Comparison of ENCODE assay signal across 1 cellular context in genomic region chr4:8247047-8247930, GRCh38.
A peak's percentile ranks its signal among the peaks of the same experiment; 100 is the strongest.
TF ChIP-seq lines count a peak whose summit lies in the region.

No MANE protein-coding gene starts in this region.

TF ChIP-seq in HepG2, 621 proteins besides CTCF, POLR2A, EP300 and RAD21 (continued from another document and continues in another):
- TF ChIP-seq CEBPB (IDR thresholded peaks at IDR 0.05; ENCODE audit: borderline replicate concordance, low read depth, low read length) = peak; percentile 89
- TF ChIP-seq, protein P1, sequence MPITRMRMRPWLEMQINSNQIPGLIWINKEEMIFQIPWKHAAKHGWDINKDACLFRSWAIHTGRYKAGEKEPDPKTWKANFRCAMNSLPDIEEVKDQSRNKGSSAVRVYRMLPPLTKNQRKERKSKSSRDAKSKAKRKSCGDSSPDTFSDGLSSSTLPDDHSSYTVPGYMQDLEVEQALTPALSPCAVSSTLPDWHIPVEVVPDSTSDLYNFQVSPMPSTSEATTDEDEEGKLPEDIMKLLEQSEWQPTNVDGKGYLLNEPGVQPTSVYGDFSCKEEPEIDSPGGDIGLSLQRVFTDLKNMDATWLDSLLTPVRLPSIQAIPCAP (CRISPR knock-in tag; IDR thresholded peaks at IDR 0.05; ENCODE audit: low read depth) = no peak
- TF ChIP-seq NFAT5 (CRISPR knock-in tag; IDR thresholded peaks at IDR 0.05) = no peak
- TF ChIP-seq, protein P2, sequence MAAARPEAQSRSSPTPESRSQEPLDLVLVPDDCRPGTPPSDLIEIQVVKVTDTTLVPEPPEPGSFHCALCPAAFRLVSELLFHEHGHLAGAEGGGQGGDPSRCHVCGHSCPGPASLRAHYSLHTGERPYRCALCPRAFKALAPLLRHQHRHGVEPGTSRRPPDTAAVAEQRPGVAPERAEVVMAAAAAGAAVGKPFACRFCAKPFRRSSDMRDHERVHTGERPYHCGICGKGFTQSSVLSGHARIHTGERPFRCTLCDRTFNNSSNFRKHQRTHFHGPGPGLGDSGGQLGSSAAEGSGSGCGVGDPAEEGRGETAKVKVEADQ (CRISPR knock-in tag; IDR thresholded peaks at IDR 0.05; ENCODE audit: borderline replicate concordance) = no peak
- no peak for TF ChIP-seq HMGXB3 (CRISPR knock-in tag; IDR thresholded peaks at IDR 0.05; ENCODE audit: borderline replicate concordance)
- no peak for TF ChIP-seq ZNF589 (CRISPR knock-in tag; conservative IDR thresholded peaks at IDR 0.05)
- TF ChIP-seq ZNF207 (IDR thresholded peaks at IDR 0.05; ENCODE audit: borderline replicate concordance) = no peak
- TF ChIP-seq ZKSCAN5 (CRISPR knock-in tag; IDR thresholded peaks at IDR 0.05) = no peak
- no peak for TF ChIP-seq ZNF543 (CRISPR knock-in tag; IDR thresholded peaks at IDR 0.05)
- peak; percentile 89 for TF ChIP-seq CEBPG (CRISPR knock-in tag; IDR thresholded peaks at IDR 0.05)
- TF ChIP-seq PHF5A (CRISPR knock-in tag; IDR thresholded peaks at IDR 0.05; ENCODE audit: low read depth, unreplicated experiment) = no peak
- no peak for TF ChIP-seq ZNF790 (CRISPR knock-in tag; IDR thresholded peaks at IDR 0.05; ENCODE audit: borderline replicate concordance)
- TF ChIP-seq ZIK1 (CRISPR knock-in tag; IDR thresholded peaks at IDR 0.05; ENCODE audit: borderline replicate concordance, low read depth) = no peak
- TF ChIP-seq ELK4 (CRISPR knock-in tag; IDR thresholded peaks at IDR 0.05; ENCODE audit: borderline replicate concordance) = no peak
- no peak for TF ChIP-seq ZBTB1 (CRISPR knock-in tag; IDR thresholded peaks at IDR 0.05; ENCODE audit: borderline replicate concordance)
- no peak for TF ChIP-seq FOXC1 (CRISPR knock-in tag; IDR thresholded peaks at IDR 0.05; ENCODE audit: borderline replicate concordance)
- no peak for TF ChIP-seq MEIS1 (CRISPR knock-in tag; IDR thresholded peaks at IDR 0.05; ENCODE audit: borderline replicate concordance)
- TF ChIP-seq ZNF619 (CRISPR knock-in tag; IDR thresholded peaks at IDR 0.05) = no peak
- no peak for TF ChIP-seq ZNF232 (CRISPR knock-in tag; IDR thresholded peaks at IDR 0.05; ENCODE audit: borderline replicate concordance)
- no peak for TF ChIP-seq GPN1 (CRISPR knock-in tag; IDR thresholded peaks at IDR 0.05; ENCODE audit: borderline replicate concordance)
- no peak for TF ChIP-seq MIER3 (CRISPR knock-in tag; IDR thresholded peaks at IDR 0.05; ENCODE audit: borderline replicate concordance)
- TF ChIP-seq TBP (CRISPR knock-in tag; IDR thresholded peaks at IDR 0.05) = no peak
- no peak for TF ChIP-seq NCOA1 (CRISPR knock-in tag; IDR thresholded peaks at IDR 0.05)
- TF ChIP-seq ARID5B (CRISPR knock-in tag; IDR thresholded peaks at IDR 0.05) = peak; percentile 58
- no peak for TF ChIP-seq SETDB1 (CRISPR knock-in tag; IDR thresholded peaks at IDR 0.05; ENCODE audit: borderline replicate concordance)
- TF ChIP-seq, protein P3, sequence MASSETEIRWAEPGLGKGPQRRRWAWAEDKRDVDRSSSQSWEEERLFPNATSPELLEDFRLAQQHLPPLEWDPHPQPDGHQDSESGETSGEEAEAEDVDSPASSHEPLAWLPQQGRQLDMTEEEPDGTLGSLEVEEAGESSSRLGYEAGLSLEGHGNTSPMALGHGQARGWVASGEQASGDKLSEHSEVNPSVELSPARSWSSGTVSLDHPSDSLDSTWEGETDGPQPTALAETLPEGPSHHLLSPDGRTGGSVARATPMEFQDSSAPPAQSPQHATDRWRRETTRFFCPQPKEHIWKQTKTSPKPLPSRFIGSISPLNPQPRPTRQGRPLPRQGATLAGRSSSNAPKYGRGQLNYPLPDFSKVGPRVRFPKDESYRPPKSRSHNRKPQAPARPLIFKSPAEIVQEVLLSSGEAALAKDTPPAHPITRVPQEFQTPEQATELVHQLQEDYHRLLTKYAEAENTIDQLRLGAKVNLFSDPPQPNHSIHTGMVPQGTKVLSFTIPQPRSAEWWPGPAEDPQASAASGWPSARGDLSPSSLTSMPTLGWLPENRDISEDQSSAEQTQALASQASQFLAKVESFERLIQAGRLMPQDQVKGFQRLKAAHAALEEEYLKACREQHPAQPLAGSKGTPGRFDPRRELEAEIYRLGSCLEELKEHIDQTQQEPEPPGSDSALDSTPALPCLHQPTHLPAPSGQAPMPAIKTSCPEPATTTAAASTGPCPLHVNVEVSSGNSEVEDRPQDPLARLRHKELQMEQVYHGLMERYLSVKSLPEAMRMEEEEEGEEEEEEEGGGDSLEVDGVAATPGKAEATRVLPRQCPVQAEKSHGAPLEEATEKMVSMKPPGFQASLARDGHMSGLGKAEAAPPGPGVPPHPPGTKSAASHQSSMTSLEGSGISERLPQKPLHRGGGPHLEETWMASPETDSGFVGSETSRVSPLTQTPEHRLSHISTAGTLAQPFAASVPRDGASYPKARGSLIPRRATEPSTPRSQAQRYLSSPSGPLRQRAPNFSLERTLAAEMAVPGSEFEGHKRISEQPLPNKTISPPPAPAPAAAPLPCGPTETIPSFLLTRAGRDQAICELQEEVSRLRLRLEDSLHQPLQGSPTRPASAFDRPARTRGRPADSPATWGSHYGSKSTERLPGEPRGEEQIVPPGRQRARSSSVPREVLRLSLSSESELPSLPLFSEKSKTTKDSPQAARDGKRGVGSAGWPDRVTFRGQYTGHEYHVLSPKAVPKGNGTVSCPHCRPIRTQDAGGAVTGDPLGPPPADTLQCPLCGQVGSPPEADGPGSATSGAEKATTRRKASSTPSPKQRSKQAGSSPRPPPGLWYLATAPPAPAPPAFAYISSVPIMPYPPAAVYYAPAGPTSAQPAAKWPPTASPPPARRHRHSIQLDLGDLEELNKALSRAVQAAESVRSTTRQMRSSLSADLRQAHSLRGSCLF (CRISPR knock-in tag; IDR thresholded peaks at IDR 0.05; ENCODE audit: borderline replicate concordance) = no peak
- no peak for TF ChIP-seq MBNL3 (CRISPR knock-in tag; conservative IDR thresholded peaks at IDR 0.05)
- TF ChIP-seq CCDC6 (CRISPR knock-in tag; IDR thresholded peaks at IDR 0.05) = no peak
- TF ChIP-seq ZNF549 (CRISPR knock-in tag; IDR thresholded peaks at IDR 0.05) = no peak
- TF ChIP-seq KDM6A (CRISPR knock-in tag; IDR thresholded peaks at IDR 0.05; ENCODE audit: low read depth) = no peak
- TF ChIP-seq ZBTB7A (CRISPR knock-in tag; IDR thresholded peaks at IDR 0.05) = peak; percentile 22; the same call in 1 of the 2 replicates
- TF ChIP-seq ZNF383 (CRISPR knock-in tag; IDR thresholded peaks at IDR 0.05; ENCODE audit: borderline replicate concordance) = no peak
- TF ChIP-seq, protein P4, sequence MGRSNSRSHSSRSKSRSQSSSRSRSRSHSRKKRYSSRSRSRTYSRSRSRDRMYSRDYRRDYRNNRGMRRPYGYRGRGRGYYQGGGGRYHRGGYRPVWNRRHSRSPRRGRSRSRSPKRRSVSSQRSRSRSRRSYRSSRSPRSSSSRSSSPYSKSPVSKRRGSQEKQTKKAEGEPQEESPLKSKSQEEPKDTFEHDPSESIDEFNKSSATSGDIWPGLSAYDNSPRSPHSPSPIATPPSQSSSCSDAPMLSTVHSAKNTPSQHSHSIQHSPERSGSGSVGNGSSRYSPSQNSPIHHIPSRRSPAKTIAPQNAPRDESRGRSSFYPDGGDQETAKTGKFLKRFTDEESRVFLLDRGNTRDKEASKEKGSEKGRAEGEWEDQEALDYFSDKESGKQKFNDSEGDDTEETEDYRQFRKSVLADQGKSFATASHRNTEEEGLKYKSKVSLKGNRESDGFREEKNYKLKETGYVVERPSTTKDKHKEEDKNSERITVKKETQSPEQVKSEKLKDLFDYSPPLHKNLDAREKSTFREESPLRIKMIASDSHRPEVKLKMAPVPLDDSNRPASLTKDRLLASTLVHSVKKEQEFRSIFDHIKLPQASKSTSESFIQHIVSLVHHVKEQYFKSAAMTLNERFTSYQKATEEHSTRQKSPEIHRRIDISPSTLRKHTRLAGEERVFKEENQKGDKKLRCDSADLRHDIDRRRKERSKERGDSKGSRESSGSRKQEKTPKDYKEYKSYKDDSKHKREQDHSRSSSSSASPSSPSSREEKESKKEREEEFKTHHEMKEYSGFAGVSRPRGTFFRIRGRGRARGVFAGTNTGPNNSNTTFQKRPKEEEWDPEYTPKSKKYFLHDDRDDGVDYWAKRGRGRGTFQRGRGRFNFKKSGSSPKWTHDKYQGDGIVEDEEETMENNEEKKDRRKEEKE (IDR thresholded peaks at IDR 0.05) = no peak
